In the genomic region with DNA sequence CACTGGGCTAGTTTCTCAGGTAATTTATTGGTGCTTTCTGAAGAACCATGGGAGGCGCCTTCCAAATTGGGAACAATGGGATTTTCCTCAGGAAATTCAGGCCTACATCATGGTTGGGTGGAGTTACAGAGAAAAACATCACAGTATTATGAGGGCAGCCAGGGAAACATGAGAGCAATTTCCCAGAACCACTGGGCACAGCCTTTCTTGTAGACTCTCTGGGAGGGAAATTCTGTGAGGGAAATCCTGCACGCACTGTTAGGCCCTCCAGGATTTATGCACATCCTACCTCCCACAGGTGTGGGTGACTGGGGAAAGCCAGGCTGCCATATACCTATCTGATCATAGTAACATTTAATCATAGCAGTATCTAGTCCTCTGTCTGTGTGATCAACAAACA, we compare ENCODE assay signal across 2 cellular contexts.
TF ChIP-seq lines count a peak whose summit lies in the region.

No MANE protein-coding gene starts in this region.

TF ChIP-seq in liver, 16 proteins besides CTCF, POLR2A, EP300 and RAD21:
- no peak for TF ChIP-seq GABPA (IDR thresholded peaks at IDR 0.05 in 1 of 2, conservative IDR thresholded peaks at IDR 0.05 in 1 of 2)
- TF ChIP-seq, protein P1, sequence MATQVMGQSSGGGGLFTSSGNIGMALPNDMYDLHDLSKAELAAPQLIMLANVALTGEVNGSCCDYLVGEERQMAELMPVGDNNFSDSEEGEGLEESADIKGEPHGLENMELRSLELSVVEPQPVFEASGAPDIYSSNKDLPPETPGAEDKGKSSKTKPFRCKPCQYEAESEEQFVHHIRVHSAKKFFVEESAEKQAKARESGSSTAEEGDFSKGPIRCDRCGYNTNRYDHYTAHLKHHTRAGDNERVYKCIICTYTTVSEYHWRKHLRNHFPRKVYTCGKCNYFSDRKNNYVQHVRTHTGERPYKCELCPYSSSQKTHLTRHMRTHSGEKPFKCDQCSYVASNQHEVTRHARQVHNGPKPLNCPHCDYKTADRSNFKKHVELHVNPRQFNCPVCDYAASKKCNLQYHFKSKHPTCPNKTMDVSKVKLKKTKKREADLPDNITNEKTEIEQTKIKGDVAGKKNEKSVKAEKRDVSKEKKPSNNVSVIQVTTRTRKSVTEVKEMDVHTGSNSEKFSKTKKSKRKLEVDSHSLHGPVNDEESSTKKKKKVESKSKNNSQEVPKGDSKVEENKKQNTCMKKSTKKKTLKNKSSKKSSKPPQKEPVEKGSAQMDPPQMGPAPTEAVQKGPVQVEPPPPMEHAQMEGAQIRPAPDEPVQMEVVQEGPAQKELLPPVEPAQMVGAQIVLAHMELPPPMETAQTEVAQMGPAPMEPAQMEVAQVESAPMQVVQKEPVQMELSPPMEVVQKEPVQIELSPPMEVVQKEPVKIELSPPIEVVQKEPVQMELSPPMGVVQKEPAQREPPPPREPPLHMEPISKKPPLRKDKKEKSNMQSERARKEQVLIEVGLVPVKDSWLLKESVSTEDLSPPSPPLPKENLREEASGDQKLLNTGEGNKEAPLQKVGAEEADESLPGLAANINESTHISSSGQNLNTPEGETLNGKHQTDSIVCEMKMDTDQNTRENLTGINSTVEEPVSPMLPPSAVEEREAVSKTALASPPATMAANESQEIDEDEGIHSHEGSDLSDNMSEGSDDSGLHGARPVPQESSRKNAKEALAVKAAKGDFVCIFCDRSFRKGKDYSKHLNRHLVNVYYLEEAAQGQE (IDR thresholded peaks at IDR 0.05): no peak
- TF ChIP-seq TAF1 (conservative IDR thresholded peaks at IDR 0.05): no peak
- TF ChIP-seq NR2F2 (IDR thresholded peaks at IDR 0.05): no peak
- TF ChIP-seq, protein P2, sequence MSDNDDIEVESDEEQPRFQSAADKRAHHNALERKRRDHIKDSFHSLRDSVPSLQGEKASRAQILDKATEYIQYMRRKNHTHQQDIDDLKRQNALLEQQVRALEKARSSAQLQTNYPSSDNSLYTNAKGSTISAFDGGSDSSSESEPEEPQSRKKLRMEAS (IDR thresholded peaks at IDR 0.05): no peak
- peak; percentile 14 for TF ChIP-seq SP1 (IDR thresholded peaks at IDR 0.05)
- TF ChIP-seq, protein P3, sequence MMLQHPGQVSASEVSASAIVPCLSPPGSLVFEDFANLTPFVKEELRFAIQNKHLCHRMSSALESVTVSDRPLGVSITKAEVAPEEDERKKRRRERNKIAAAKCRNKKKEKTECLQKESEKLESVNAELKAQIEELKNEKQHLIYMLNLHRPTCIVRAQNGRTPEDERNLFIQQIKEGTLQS (IDR thresholded peaks at IDR 0.05): no peak

TF ChIP-seq in HepG2, 621 proteins besides CTCF, POLR2A, EP300 and RAD21:
- no peak for TF ChIP-seq ZFYVE20 (CRISPR knock-in tag; IDR thresholded peaks at IDR 0.05; ENCODE audit: borderline replicate concordance, low read depth)
- no peak for TF ChIP-seq GZF1 (CRISPR knock-in tag; IDR thresholded peaks at IDR 0.05)
- TF ChIP-seq ZNF629 (CRISPR knock-in tag; conservative IDR thresholded peaks at IDR 0.05): no peak
- TF ChIP-seq GTF3A (CRISPR knock-in tag; conservative IDR thresholded peaks at IDR 0.05): no peak
- TF ChIP-seq, protein P4, sequence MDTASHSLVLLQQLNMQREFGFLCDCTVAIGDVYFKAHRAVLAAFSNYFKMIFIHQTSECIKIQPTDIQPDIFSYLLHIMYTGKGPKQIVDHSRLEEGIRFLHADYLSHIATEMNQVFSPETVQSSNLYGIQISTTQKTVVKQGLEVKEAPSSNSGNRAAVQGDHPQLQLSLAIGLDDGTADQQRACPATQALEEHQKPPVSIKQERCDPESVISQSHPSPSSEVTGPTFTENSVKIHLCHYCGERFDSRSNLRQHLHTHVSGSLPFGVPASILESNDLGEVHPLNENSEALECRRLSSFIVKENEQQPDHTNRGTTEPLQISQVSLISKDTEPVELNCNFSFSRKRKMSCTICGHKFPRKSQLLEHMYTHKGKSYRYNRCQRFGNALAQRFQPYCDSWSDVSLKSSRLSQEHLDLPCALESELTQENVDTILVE (CRISPR knock-in tag; IDR thresholded peaks at IDR 0.05): no peak
- TF ChIP-seq SMAD3 (CRISPR knock-in tag; IDR thresholded peaks at IDR 0.05): no peak
- TF ChIP-seq, protein P5, sequence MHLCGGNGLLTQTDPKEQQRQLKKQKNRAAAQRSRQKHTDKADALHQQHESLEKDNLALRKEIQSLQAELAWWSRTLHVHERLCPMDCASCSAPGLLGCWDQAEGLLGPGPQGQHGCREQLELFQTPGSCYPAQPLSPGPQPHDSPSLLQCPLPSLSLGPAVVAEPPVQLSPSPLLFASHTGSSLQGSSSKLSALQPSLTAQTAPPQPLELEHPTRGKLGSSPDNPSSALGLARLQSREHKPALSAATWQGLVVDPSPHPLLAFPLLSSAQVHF (CRISPR knock-in tag; IDR thresholded peaks at IDR 0.05): no peak
- no peak for TF ChIP-seq MAFK (conservative IDR thresholded peaks at IDR 0.05 in 1 of 2, IDR thresholded peaks at IDR 0.05 in 1 of 2; ENCODE audit: low read length in 2 of 2)
- no peak for TF ChIP-seq MIER3 (CRISPR knock-in tag; IDR thresholded peaks at IDR 0.05; ENCODE audit: borderline replicate concordance)
- TF ChIP-seq TBL1XR1 (IDR thresholded peaks at IDR 0.05; ENCODE audit: borderline replicate concordance, low read length, partially characterized antibody): no peak
- TF ChIP-seq, protein P6, sequence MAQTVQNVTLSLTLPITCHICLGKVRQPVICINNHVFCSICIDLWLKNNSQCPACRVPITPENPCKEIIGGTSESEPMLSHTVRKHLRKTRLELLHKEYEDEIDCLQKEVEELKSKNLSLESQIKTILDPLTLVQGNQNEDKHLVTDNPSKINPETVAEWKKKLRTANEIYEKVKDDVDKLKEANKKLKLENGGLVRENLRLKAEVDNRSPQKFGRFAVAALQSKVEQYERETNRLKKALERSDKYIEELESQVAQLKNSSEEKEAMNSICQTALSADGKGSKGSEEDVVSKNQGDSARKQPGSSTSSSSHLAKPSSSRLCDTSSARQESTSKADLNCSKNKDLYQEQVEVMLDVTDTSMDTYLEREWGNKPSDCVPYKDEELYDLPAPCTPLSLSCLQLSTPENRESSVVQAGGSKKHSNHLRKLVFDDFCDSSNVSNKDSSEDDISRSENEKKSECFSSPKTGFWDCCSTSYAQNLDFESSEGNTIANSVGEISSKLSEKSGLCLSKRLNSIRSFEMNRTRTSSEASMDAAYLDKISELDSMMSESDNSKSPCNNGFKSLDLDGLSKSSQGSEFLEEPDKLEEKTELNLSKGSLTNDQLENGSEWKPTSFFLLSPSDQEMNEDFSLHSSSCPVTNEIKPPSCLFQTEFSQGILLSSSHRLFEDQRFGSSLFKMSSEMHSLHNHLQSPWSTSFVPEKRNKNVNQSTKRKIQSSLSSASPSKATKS (CRISPR knock-in tag; IDR thresholded peaks at IDR 0.05): no peak
- no peak for TF ChIP-seq HNF4A (CRISPR knock-in tag; IDR thresholded peaks at IDR 0.05)
- TF ChIP-seq, protein P7, sequence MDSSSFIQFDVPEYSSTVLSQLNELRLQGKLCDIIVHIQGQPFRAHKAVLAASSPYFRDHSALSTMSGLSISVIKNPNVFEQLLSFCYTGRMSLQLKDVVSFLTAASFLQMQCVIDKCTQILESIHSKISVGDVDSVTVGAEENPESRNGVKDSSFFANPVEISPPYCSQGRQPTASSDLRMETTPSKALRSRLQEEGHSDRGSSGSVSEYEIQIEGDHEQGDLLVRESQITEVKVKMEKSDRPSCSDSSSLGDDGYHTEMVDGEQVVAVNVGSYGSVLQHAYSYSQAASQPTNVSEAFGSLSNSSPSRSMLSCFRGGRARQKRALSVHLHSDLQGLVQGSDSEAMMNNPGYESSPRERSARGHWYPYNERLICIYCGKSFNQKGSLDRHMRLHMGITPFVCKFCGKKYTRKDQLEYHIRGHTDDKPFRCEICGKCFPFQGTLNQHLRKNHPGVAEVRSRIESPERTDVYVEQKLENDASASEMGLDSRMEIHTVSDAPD (CRISPR knock-in tag; IDR thresholded peaks at IDR 0.05): no peak
- no peak for TF ChIP-seq IKZF4 (CRISPR knock-in tag; IDR thresholded peaks at IDR 0.05; ENCODE audit: borderline replicate concordance, low read depth, not compliant biosample characterization)
- TF ChIP-seq, protein P8, sequence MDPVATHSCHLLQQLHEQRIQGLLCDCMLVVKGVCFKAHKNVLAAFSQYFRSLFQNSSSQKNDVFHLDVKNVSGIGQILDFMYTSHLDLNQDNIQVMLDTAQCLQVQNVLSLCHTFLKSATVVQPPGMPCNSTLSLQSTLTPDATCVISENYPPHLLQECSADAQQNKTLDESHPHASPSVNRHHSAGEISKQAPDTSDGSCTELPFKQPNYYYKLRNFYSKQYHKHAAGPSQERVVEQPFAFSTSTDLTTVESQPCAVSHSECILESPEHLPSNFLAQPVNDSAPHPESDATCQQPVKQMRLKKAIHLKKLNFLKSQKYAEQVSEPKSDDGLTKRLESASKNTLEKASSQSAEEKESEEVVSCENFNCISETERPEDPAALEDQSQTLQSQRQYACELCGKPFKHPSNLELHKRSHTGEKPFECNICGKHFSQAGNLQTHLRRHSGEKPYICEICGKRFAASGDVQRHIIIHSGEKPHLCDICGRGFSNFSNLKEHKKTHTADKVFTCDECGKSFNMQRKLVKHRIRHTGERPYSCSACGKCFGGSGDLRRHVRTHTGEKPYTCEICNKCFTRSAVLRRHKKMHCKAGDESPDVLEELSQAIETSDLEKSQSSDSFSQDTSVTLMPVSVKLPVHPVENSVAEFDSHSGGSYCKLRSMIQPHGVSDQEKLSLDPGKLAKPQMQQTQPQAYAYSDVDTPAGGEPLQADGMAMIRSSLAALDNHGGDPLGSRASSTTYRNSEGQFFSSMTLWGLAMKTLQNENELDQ (CRISPR knock-in tag; IDR thresholded peaks at IDR 0.05; ENCODE audit: borderline replicate concordance): no peak
- TF ChIP-seq, protein P9, sequence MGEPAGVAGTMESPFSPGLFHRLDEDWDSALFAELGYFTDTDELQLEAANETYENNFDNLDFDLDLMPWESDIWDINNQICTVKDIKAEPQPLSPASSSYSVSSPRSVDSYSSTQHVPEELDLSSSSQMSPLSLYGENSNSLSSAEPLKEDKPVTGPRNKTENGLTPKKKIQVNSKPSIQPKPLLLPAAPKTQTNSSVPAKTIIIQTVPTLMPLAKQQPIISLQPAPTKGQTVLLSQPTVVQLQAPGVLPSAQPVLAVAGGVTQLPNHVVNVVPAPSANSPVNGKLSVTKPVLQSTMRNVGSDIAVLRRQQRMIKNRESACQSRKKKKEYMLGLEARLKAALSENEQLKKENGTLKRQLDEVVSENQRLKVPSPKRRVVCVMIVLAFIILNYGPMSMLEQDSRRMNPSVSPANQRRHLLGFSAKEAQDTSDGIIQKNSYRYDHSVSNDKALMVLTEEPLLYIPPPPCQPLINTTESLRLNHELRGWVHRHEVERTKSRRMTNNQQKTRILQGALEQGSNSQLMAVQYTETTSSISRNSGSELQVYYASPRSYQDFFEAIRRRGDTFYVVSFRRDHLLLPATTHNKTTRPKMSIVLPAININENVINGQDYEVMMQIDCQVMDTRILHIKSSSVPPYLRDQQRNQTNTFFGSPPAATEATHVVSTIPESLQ (CRISPR knock-in tag; conservative IDR thresholded peaks at IDR 0.05): no peak
- TF ChIP-seq ZNF83 (CRISPR knock-in tag; IDR thresholded peaks at IDR 0.05; ENCODE audit: borderline replicate concordance): no peak
- TF ChIP-seq ZNF367 (CRISPR knock-in tag; IDR thresholded peaks at IDR 0.05; ENCODE audit: borderline replicate concordance): no peak
- TF ChIP-seq ZNF557 (CRISPR knock-in tag; IDR thresholded peaks at IDR 0.05): no peak
- no peak for TF ChIP-seq SRSF4 (IDR thresholded peaks at IDR 0.05; ENCODE audit: low read depth, low read length, poor library complexity, severe bottlenecking)
